16 cellular contexts compared by ENCODE assay signal in the genomic region with DNA sequence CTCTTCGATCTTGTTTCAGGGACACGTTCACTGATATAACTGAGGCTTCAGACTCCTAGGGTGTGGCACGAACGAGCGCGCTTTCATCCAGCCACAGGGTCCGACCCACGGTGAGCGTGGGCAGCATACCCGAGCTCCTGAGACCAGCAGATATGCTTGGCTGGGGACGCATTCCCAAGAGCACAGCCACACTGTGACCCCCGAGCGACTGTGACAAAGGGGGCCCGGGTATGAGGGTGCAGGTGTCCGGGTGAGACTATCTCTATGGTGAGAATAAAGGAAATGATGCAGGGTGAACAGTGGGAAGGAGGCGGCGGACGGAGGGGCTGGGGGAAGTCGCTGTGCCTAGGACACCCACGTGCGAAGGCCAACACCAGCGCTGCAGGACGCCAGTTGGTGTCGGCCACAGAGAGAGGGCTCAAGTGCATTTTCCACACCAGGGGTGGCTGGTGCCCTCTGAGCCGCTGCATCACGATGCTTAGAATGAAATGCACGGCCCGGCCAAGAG. TPM values are rescaled to one million over a fixed set of nuclear protein-coding genes. Genes with fewer than 3 reads are reported as not detected.
DNase-seq lines count a peak whose midpoint lies in the region; ATAC-seq and TF ChIP-seq lines count a peak whose summit lies in the region.
"Had no signal": no experiment of that assay in that cellular context is flagged by ENCODE, and none has a peak within 500 bp of the region (broad histone marks: within the 10 kb centered on the region; RNA-seq: fewer than 3 reads in every experiment).

No MANE protein-coding gene starts in this region.

- H3K79me2 ChIP-seq in H9 (ENCODE audit: insufficient read depth, low read length), result no peaks in the 10 kb centered on the region

- DNase-seq in H9, result peak; percentile 35
- DNase-seq in body of pancreas, result peak in 2 of 4 donors; percentile 38 to 40
- peak in 1 of 9 donors; percentile 27 for DNase-seq in naive thymus-derived CD4-positive, alpha-beta T cell
- DNase-seq in thyroid gland, result no peak
- no peak for DNase-seq in effector CD4-positive, alpha-beta T cell
- no peak for DNase-seq in CD8-positive, alpha-beta memory T cell
- DNase-seq: activated CD4-positive, CD25-positive, alpha-beta regulatory T cell; activated CD8-positive, alpha-beta memory T cell treated with anti-CD3 and anti-CD28 coated beads, Interleukin-2, amount 50 U/mL, for 4 hours; BE2C; DND-41; foreskin fibroblast; mammary epithelial cell; NCI-H1436; NCI-H226 had no signal

- intact Hi-C loops in body of pancreas (cut with DNase I) (no loop called here), thyroid gland (cut with DNase I) (no loop called here)
- intact Hi-C loops in naive thymus-derived CD4-positive, alpha-beta T cell (cut with micrococcal nuclease), result loop anchor here in 1 of 2 donors (5.0 kb wide), 1 partner anchor 32 kb away; no protein-coding TSS in a partner anchor

- no peak overlapping the region for H2BK20ac ChIP-seq in H9 (ENCODE audit: low read depth, low read length, poor library complexity, severe bottlenecking)

- H2BK120ac ChIP-seq in H9 (ENCODE audit: low read depth, low read length, poor library complexity, severe bottlenecking), result no peak overlapping the region

- H3K14ac ChIP-seq in H9 (ENCODE audit: insufficient read depth, low read length), result no peak overlapping the region; the same call in 1 of the 2 replicates

- H3K27me3 Mint-ChIP-seq in H9 (ENCODE audit: low read depth), result peaks cover 8% of the 10 kb centered on the region
- peaks cover 0 to 32% (median 15%) of the 10 kb centered on the region in 5 donors for H3K27me3 Mint-ChIP-seq in naive thymus-derived CD4-positive, alpha-beta T cell
- peaks cover 6 to 37% of the 10 kb centered on the region in 2 donors for H3K27me3 Mint-ChIP-seq in CD8-positive, alpha-beta memory T cell

- no peak overlapping the region for H2BK12ac ChIP-seq in H9 (ENCODE audit: insufficient read length, low read depth, low read length)

- no peaks in the 10 kb centered on the region; a peak in 1 of 5 replicates for H3K9me3 Mint-ChIP-seq in H9
- H3K9me3 Mint-ChIP-seq in naive thymus-derived CD4-positive, alpha-beta T cell, result no peaks in the 10 kb centered on the region
- no peaks in the 10 kb centered on the region for H3K9me3 Mint-ChIP-seq in CD8-positive, alpha-beta memory T cell

- H3K4ac ChIP-seq in H9 (ENCODE audit: low read depth, low read length), result no peak overlapping the region

- no peak overlapping the region for H3K9ac ChIP-seq in H9 (ENCODE audit: extremely low read depth, insufficient read length, low read length)

- peak overlapping the region in 1 of 2 experiments; percentile 10; a peak in 1 of 5 replicates for H3K4me3 Mint-ChIP-seq in H9
- H3K4me3 Mint-ChIP-seq in naive thymus-derived CD4-positive, alpha-beta T cell, result peak overlapping the region in 8 of 10 donors; percentile 33 to 86 (median 78)
- H3K4me3 Mint-ChIP-seq in CD8-positive, alpha-beta memory T cell, result no peak overlapping the region

- no peak overlapping the region for H4K91ac ChIP-seq in H9 (ENCODE audit: insufficient read length, low read depth, low read length)

- no peak overlapping the region for H3K23ac ChIP-seq in H9 (ENCODE audit: insufficient read length, low read depth, low read length)

- no peak overlapping the region for H2BK15ac ChIP-seq in H9 (ENCODE audit: low read depth, low read length)

- TF ChIP-seq POLR2A in body of pancreas (IDR thresholded peaks at IDR 0.05) (peak in 1 of 3 donors; percentile 13), thyroid gland (IDR thresholded peaks at IDR 0.05) (no peak)

- H3K4me1 Mint-ChIP-seq in H9, result peaks cover 29 to 38% of the 10 kb centered on the region in 2 experiments
- H3K4me1 Mint-ChIP-seq in naive thymus-derived CD4-positive, alpha-beta T cell, result peaks cover 14 to 77% (median 32%) of the 10 kb centered on the region in 7 donors
- H3K4me1 Mint-ChIP-seq in CD8-positive, alpha-beta memory T cell, result peaks cover 6 to 49% (median 23%) of the 10 kb centered on the region in 3 donors

- no peak overlapping the region for H3K4me2 ChIP-seq in H9 (ENCODE audit: insufficient read depth, insufficient read length, low read length)

- H3K4me3 ChIP-seq in body of pancreas (no peak overlapping the region), thyroid gland (replicated peaks in 1 of 3) (no peak overlapping the region)
- no peak overlapping the region for H3K4me3 ChIP-seq in naive thymus-derived CD4-positive, alpha-beta T cell (ENCODE audit: low read length)
- H3K4me3 ChIP-seq in CD8-positive, alpha-beta memory T cell (ENCODE audit: low read length), result no peak overlapping the region
- H3K4me3 ChIP-seq: cardiac muscle cell had no signal

- H2AFZ ChIP-seq in H9 (ENCODE audit: low read length), result no peak overlapping the region

- ATAC-seq in body of pancreas, result no peak
- ATAC-seq in naive thymus-derived CD4-positive, alpha-beta T cell, result no peak
- no peak for ATAC-seq in HG03039 (IDR thresholded peaks at IDR 0.05; ENCODE audit: unreplicated experiment)

- no peaks in the 10 kb centered on the region for H4K20me1 ChIP-seq in H9 (ENCODE audit: control insufficient read depth, insufficient read depth, insufficient read length)

- H4K5ac ChIP-seq in H9 (ENCODE audit: insufficient read length, low read depth, low read length), result no peak overlapping the region

- CTCF ChIA-PET in naive thymus-derived CD4-positive, alpha-beta T cell (lab: Charles Lee), result interaction anchor here (1.8 kb wide), 1 partner anchor 52 kb away, joined by 4 read pairs; no protein-coding TSS in a partner anchor
- CTCF ChIA-PET in CD8-positive, alpha-beta memory T cell (lab: Charles Lee), result no interaction called here

- no peak overlapping the region for H3K27ac Mint-ChIP-seq in H9
- H3K27ac Mint-ChIP-seq in naive thymus-derived CD4-positive, alpha-beta T cell, result peak overlapping the region in 7 of 9 donors; percentile 32 to 99 (median 94)
- peak overlapping the region in 2 of 8 donors; percentile 29 to 37 for H3K27ac Mint-ChIP-seq in CD8-positive, alpha-beta memory T cell

- H3K56ac ChIP-seq in H9 (ENCODE audit: insufficient read length, low read depth, low read length), result no peak overlapping the region

- POLR2A ChIA-PET in naive thymus-derived CD4-positive, alpha-beta T cell (lab: Charles Lee), result interaction anchor here (0.6 kb wide), 1 partner anchor 366 kb away, joined by 3 read pairs; no protein-coding TSS in a partner anchor
- POLR2A ChIA-PET in CD8-positive, alpha-beta memory T cell (lab: Charles Lee), result no interaction called here

- peaks cover 2% of the 10 kb centered on the region; the same call in 1 of the 2 replicates for H3K27me3 ChIP-seq in H9 (ENCODE audit: insufficient read depth, low read length)
- no peaks in the 10 kb centered on the region for H3K27me3 ChIP-seq in body of pancreas
- H3K27me3 ChIP-seq in naive thymus-derived CD4-positive, alpha-beta T cell (ENCODE audit: control insufficient read depth in 2 of 2, insufficient read depth in 2 of 2, low read length in 2 of 2), result no peaks in the 10 kb centered on the region
- H3K27me3 ChIP-seq in thyroid gland, result no peaks in the 10 kb centered on the region
- H3K27me3 ChIP-seq in CD8-positive, alpha-beta memory T cell (ENCODE audit: insufficient read depth, low read length, poor library complexity, severe bottlenecking), result no peaks in the 10 kb centered on the region
- H3K27me3 ChIP-seq: BE2C, cardiac muscle cell had no signal

- H3K4me1 ChIP-seq in H9 (ENCODE audit: insufficient read depth, low read length), result no peaks in the 10 kb centered on the region; the same call in 1 of the 2 replicates
- H3K4me1 ChIP-seq in body of pancreas, result peaks cover 100% of the 10 kb centered on the region
- peaks cover 0 to 46% of the 10 kb centered on the region in 2 donors for H3K4me1 ChIP-seq in naive thymus-derived CD4-positive, alpha-beta T cell (ENCODE audit: control insufficient read depth in 2 of 2, insufficient read depth in 2 of 2, low read length in 2 of 2)
- peaks cover 7 to 43% of the 10 kb centered on the region in 2 donors for H3K4me1 ChIP-seq in thyroid gland
- H3K4me1 ChIP-seq in CD8-positive, alpha-beta memory T cell (ENCODE audit: insufficient read depth, low read length), result peaks cover 27% of the 10 kb centered on the region
- H3K4me1 ChIP-seq: BE2C had no signal

- no peaks in the 10 kb centered on the region; a peak in 1 of 7 replicates for H3K36me3 Mint-ChIP-seq in H9 (ENCODE audit: insufficient read depth in 1 of 3, low read depth in 3 of 3)
- H3K36me3 Mint-ChIP-seq in naive thymus-derived CD4-positive, alpha-beta T cell, result peaks cover 0 to 3% (median 0%) of the 10 kb centered on the region in 5 donors
- H3K36me3 Mint-ChIP-seq in CD8-positive, alpha-beta memory T cell, result peaks cover 0 to 4% (median 0%) of the 10 kb centered on the region in 3 donors

- no peaks in the 10 kb centered on the region for H3K9me3 ChIP-seq in H9 (ENCODE audit: control insufficient read depth, low read depth, low read length)
- no peaks in the 10 kb centered on the region for H3K9me3 ChIP-seq in body of pancreas
- H3K9me3 ChIP-seq in naive thymus-derived CD4-positive, alpha-beta T cell (ENCODE audit: control insufficient read depth in 2 of 3, low read length in 3 of 3), result no peaks in the 10 kb centered on the region
- no peaks in the 10 kb centered on the region for H3K9me3 ChIP-seq in thyroid gland
- no peaks in the 10 kb centered on the region for H3K9me3 ChIP-seq in CD8-positive, alpha-beta memory T cell (ENCODE audit: low read length)
- H3K9me3 ChIP-seq: BE2C had no signal

- no peaks in the 10 kb centered on the region for H3K79me1 ChIP-seq in H9 (ENCODE audit: insufficient read depth, low read depth, low read length, poor library complexity, severe bottlenecking)

- TF ChIP-seq CTCF in H9 (conservative IDR thresholded peaks at IDR 0.05), result no peak
- no peak for TF ChIP-seq CTCF in body of pancreas (IDR thresholded peaks at IDR 0.05)
- TF ChIP-seq CTCF in thyroid gland (IDR thresholded peaks at IDR 0.05), result no peak

- H3K27ac ChIP-seq in H9 (ENCODE audit: insufficient read length, low read depth, low read length) (no peak overlapping the region), body of pancreas (peak overlapping the region; percentile 95 to 98 (median 97)), thyroid gland (peak overlapping the region in 2 of 3 donors; percentile 47 to 75)
- peak overlapping the region; percentile 58 for H3K27ac ChIP-seq in naive thymus-derived CD4-positive, alpha-beta T cell (ENCODE audit: low read depth, low read length)
- no peak overlapping the region for H3K27ac ChIP-seq in CD8-positive, alpha-beta memory T cell (ENCODE audit: low read depth, low read length)

- no peak overlapping the region for H3T11ph ChIP-seq in H9 (ENCODE audit: low read length)

- H2AK5ac ChIP-seq in H9 (ENCODE audit: insufficient read length, low read length), result no peak overlapping the region

- no peaks in the 10 kb centered on the region for H3K23me2 ChIP-seq in H9 (ENCODE audit: insufficient read length, low read depth, low read length, poor library complexity, severe bottlenecking)

- H3K18ac ChIP-seq in H9 (ENCODE audit: insufficient read length, low read depth, low read length), result no peak overlapping the region

- H2BK5ac ChIP-seq in H9 (ENCODE audit: insufficient read length, low read length), result no peak overlapping the region

- H3K36me3 ChIP-seq in body of pancreas (replicated peaks in 1 of 2; ENCODE audit: insufficient read depth in 1 of 2, low read depth in 2 of 2), result no peaks in the 10 kb centered on the region
- H3K36me3 ChIP-seq in naive thymus-derived CD4-positive, alpha-beta T cell (ENCODE audit: control insufficient read depth in 2 of 3, insufficient read depth in 3 of 3, low read length in 3 of 3), result no peaks in the 10 kb centered on the region
- no peaks in the 10 kb centered on the region for H3K36me3 ChIP-seq in thyroid gland
- H3K36me3 ChIP-seq in CD8-positive, alpha-beta memory T cell (ENCODE audit: insufficient read depth, low read length), result no peaks in the 10 kb centered on the region
- H3K36me3 ChIP-seq: BE2C, cardiac muscle cell had no signal

- WGBS in H9 (ENCODE audit: extremely low coverage, insufficient read length, low lambda C conversion rate), result no CpG with 5 or more reads among the region's 28 CpGs
- WGBS in body of pancreas, 2 donors, result 29 to 39% methylated on average over 26 to 28 of the region's 28 CpGs
- WGBS in thyroid gland, 2 donors, result 84 to 86% methylated on average over 28 of the region's 28 CpGs

- no peak overlapping the region for H4K8ac ChIP-seq in H9 (replicated peaks; ENCODE audit: insufficient read length, low read depth, low read length)

RNA-seq across cellular contexts. Expression of gene RPH3AL, which starts 17.6 kb away (rescaled TPM):
- total RNA-seq in H9 (2021) (2.3 and 3.0 TPM in 2 replicates), body of pancreas (10 to 100 TPM; 77.1 to 89.5 TPM), thyroid gland (10 to 100 TPM; 19.1 to 47.7 (median 42.5) TPM)
- 10 to 100 TPM in 2 of 5 experiments, 1 to 10 TPM in 3; 3.0 to 19.6 (median 4.3) TPM for total RNA-seq in naive thymus-derived CD4-positive, alpha-beta T cell
- 1 to 10 TPM in 1 of 2 donors, under 1 TPM in 1; 0.84 to 8.4 TPM for polyA plus RNA-seq in naive thymus-derived CD4-positive, alpha-beta T cell
- total RNA-seq in CD8-positive, alpha-beta memory T cell, result 1 to 10 TPM in 1 of 2 experiments, under 1 TPM in 1; 0.91 to 2.0 TPM
- 3.7 TPM for polyA plus RNA-seq in CD8-positive, alpha-beta memory T cell

Comparison
In these comparisons a context has a peak if more than half of its experiments do, and no peak if none do; other contexts are left out.
1. H3K27ac ChIP-seq: peak in body of pancreas (4 of 4), naive thymus-derived CD4-positive, alpha-beta T cell (single experiment) and thyroid gland (2 of 3); none in H9 (single experiment) and CD8-positive, alpha-beta memory T cell (single experiment).
2. H3K27ac Mint-ChIP-seq: peak in naive thymus-derived CD4-positive, alpha-beta T cell (7 of 9); none in H9 (0 of 3).
3. H3K4me3 Mint-ChIP-seq: peak in naive thymus-derived CD4-positive, alpha-beta T cell (8 of 10); none in CD8-positive, alpha-beta memory T cell (0 of 7).